In the genomic region with DNA sequence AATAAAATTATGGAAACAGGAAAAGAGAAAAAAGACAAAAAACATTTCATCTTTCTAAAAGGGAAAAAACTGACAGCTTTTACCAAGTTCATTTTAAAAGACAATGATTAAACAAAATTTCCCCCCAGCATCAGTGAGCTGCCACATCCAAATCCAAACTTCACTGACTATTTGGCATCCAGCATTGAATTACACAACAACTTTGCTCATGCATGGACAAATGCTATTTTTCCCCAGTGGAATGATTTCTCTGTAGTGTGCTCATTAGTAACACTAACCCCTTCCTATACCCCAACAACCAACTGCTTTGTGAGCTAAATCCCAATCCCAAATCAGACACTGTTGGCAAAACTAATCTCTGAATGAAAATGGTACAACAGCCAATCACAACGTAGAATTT, we compare ENCODE assay signal across 24 cellular contexts. TPM values are rescaled to one million over a fixed set of nuclear protein-coding genes. Genes with fewer than 3 reads are reported as not detected.
DNase-seq lines count a peak whose midpoint lies in the region; ATAC-seq, FAIRE-seq and TF ChIP-seq lines count a peak whose summit lies in the region.
"Had no signal": no experiment of that assay in that cellular context is flagged by ENCODE, and none has a peak within 500 bp of the region (broad histone marks: within the 10 kb centered on the region; RNA-seq: fewer than 3 reads in every experiment).

No MANE protein-coding gene starts in this region.

- ATAC-seq in upper lobe of left lung (ENCODE audit: low FRiP score in 2 of 2) = no peak
- ATAC-seq: activated CD8-positive, alpha-beta T cell treated with anti-CD3 and anti-CD28 coated beads, Interleukin-2, amount 10 ng/mL, durations not matched to agents 7 days and 5 days; foreskin keratinocyte; heart right ventricle; pancreas had no signal

- H3K27me3 Mint-ChIP-seq in chondrocyte (ENCODE audit: low read depth) = no peaks in the 10 kb centered on the region

- no peaks in the 10 kb centered on the region for H3K9me3 ChIP-seq in upper lobe of left lung
- H3K9me3 ChIP-seq: pancreas had no signal

- H3K4me1 Mint-ChIP-seq in chondrocyte (ENCODE audit: low read depth) = peaks cover 10% of the 10 kb centered on the region
- H3K4me1 Mint-ChIP-seq: activated naive CD4-positive, alpha-beta T cell treated with anti-CD3 and anti-CD28 coated beads, Interleukin-2, amount 10 ng/mL, durations not matched to agents 7 days and 5 days had no signal

- H3K36me3 Mint-ChIP-seq in chondrocyte (ENCODE audit: low read depth) = peaks cover 3% of the 10 kb centered on the region

- H3K27ac ChIP-seq in upper lobe of left lung = no peak overlapping the region
- H3K27ac ChIP-seq: BLaER1, breast epithelium, foreskin keratinocyte, heart right ventricle, pancreas, SJCRH30 had no signal

- H3K9me3 Mint-ChIP-seq in chondrocyte (ENCODE audit: low read depth) = peaks cover 14% of the 10 kb centered on the region

- no peak overlapping the region for H3K4me3 Mint-ChIP-seq in chondrocyte (ENCODE audit: unreplicated experiment)
- H3K4me3 Mint-ChIP-seq: activated CD8-positive, alpha-beta T cell treated with anti-CD3 and anti-CD28 coated beads, Interleukin-2, amount 10 ng/mL, durations not matched to agents 7 days and 5 days; activated naive CD4-positive, alpha-beta T cell treated with anti-CD3 and anti-CD28 coated beads, Interleukin-2, amount 10 ng/mL, durations not matched to agents 7 days and 5 days; HFFc6 had no signal

- 80 to 86% methylated on average over 1 of the region's 1 CpG for WGBS in upper lobe of left lung, 2 donors

- no peak overlapping the region for H3K27ac Mint-ChIP-seq in chondrocyte (ENCODE audit: unreplicated experiment)
- H3K27ac Mint-ChIP-seq: activated CD8-positive, alpha-beta T cell treated with anti-CD3 and anti-CD28 coated beads, Interleukin-2, amount 10 ng/mL, durations not matched to agents 7 days and 5 days; activated naive CD4-positive, alpha-beta T cell treated with anti-CD3 and anti-CD28 coated beads, Interleukin-2, amount 10 ng/mL, durations not matched to agents 7 days and 5 days; HFFc6 had no signal

- no peak for TF ChIP-seq CTCF in chondrocyte (IDR thresholded peaks at IDR 0.05)
- no peak for TF ChIP-seq CTCF in upper lobe of left lung (IDR thresholded peaks at IDR 0.05)

- TF ChIP-seq POLR2A in GM12891 (IDR thresholded peaks at IDR 0.05; ENCODE audit: low read depth, low read length) (no peak), upper lobe of left lung (IDR thresholded peaks at IDR 0.05) (no peak)

- H3K4me3 ChIP-seq in upper lobe of left lung = no peak overlapping the region
- H3K4me3 ChIP-seq: BLaER1, breast epithelium, heart right ventricle, pancreas, SJCRH30 had no signal

- DNase-seq in GM12891 (ENCODE audit: insufficient read length, low spot score) (no peak), astrocyte of the hippocampus (ENCODE audit: low read depth, low spot score) (peak; percentile 26), iris pigment epithelial cell (ENCODE audit: low read depth) (peak; percentile 39), stromal cell of bone marrow (ENCODE audit: low read depth) (peak; percentile 21), chondrocyte (ENCODE audit: low spot score) (no peak), upper lobe of left lung (no peak), KG1 (lab: John Stamatoyannopoulos, UW) (no peak)
- DNase-seq: activated CD8-positive, alpha-beta T cell treated with anti-CD3 and anti-CD28 coated beads, Interleukin-2, amount 10 ng/mL, durations not matched to agents 7 days and 5 days; activated naive CD4-positive, alpha-beta T cell treated with anti-CD3 and anti-CD28 coated beads, Interleukin-2, amount 10 ng/mL, durations not matched to agents 7 days and 5 days; DMS153; effector CD4-positive, alpha-beta T cell; foreskin keratinocyte; heart right ventricle; HFFc6; NCI-H1436 treated with DMSO at 0.1 percent for 48 hours; NCI-H2081 treated with DMSO at 0.1 percent for 48 hours; pancreas; RPMI8226; SJCRH30; small intestine; stimulated activated naive CD4-positive, alpha-beta T cell; SW 1271 had no signal

- H3K4me1 ChIP-seq in upper lobe of left lung = no peaks in the 10 kb centered on the region
- H3K4me1 ChIP-seq: breast epithelium, foreskin keratinocyte, pancreas had no signal

- peak; percentile 86 for FAIRE-seq in GM12891 (lab: Jason Lieb, UNC)
- FAIRE-seq: small intestine had no signal

- no peaks in the 10 kb centered on the region for H3K27me3 ChIP-seq in upper lobe of left lung
- H3K27me3 ChIP-seq: BLaER1, breast epithelium, foreskin keratinocyte, heart right ventricle, pancreas, SJCRH30 had no signal

- no peaks in the 10 kb centered on the region for H3K36me3 ChIP-seq in upper lobe of left lung
- H3K36me3 ChIP-seq: breast epithelium, pancreas had no signal

- no peak for TF ChIP-seq EP300 in upper lobe of left lung (IDR thresholded peaks at IDR 0.05)

TF ChIP-seq in GM12891, 5 proteins besides CTCF, POLR2A, EP300 and RAD21:
- TF ChIP-seq PAX5 (IDR thresholded peaks at IDR 0.05; ENCODE audit: insufficient read depth, low read length, severe bottlenecking) (no peak), POLR2AphosphoS5 (IDR thresholded peaks at IDR 0.05; ENCODE audit: low read depth, low read length) (no peak), TAF1 (IDR thresholded peaks at IDR 0.05; ENCODE audit: low read depth, low read length) (no peak), SPI1 (IDR thresholded peaks at IDR 0.05; ENCODE audit: low read depth, low read length) (no peak), POU2F2 (IDR thresholded peaks at IDR 0.05; ENCODE audit: low read depth, low read length) (no peak)

RNA-seq across cellular contexts. Expression of gene PIK3R3, which starts 38.0 kb away (rescaled TPM):
- 5.9 TPM for polyA plus RNA-seq in GM12891 (2012; ENCODE audit: low read depth, missing spikeins)
- total RNA-seq in chondrocyte = 21.1 to 36.3 TPM (median 23.4 TPM) in 3 replicates
- 10 to 100 TPM; 11.2 to 43.7 (median 33.0) TPM for total RNA-seq in upper lobe of left lung

Comparison
In these comparisons a context has a peak if more than half of its experiments do, and no peak if none do; other contexts are left out.
1. DNase-seq: peak in astrocyte of the hippocampus (single experiment), iris pigment epithelial cell (single experiment) and stromal cell of bone marrow (single experiment); none in GM12891 (single experiment), chondrocyte (single experiment), upper lobe of left lung (0 of 2) and KG1 (single experiment).